Comparison of ENCODE assay signal across 11 cellular contexts in genomic region chr3:108125151-108125540, GRCh38. TPM values are rescaled to one million over a fixed set of nuclear protein-coding genes. Genes with fewer than 3 reads are reported as not detected.
A peak's percentile ranks its signal among the peaks of the same experiment; 100 is the strongest.
DNase-seq lines count a peak whose midpoint lies in the region; ATAC-seq and TF ChIP-seq lines count a peak whose summit lies in the region.
"Had no signal": no experiment of that assay in that cellular context is flagged by ENCODE, and none has a peak within 500 bp of the region (broad histone marks: within the 10 kb centered on the region; RNA-seq: fewer than 3 reads in every experiment).

No MANE protein-coding gene starts in this region.

- H3K27me3 Mint-ChIP-seq in activated CD4-positive, alpha-beta T cell treated with anti-CD3 and anti-CD28 coated beads for 36 hours: no peaks in the 10 kb centered on the region
- no peaks in the 10 kb centered on the region for H3K27me3 Mint-ChIP-seq in activated naive CD8-positive, alpha-beta T cell treated with anti-CD3 and anti-CD28 coated beads for 36 hours
- no peaks in the 10 kb centered on the region for H3K27me3 Mint-ChIP-seq in MCF 10A (ENCODE audit: insufficient read depth, unreplicated experiment)
- H3K27me3 Mint-ChIP-seq: type B pancreatic cell had no signal

- H3K79me2 ChIP-seq in Loucy (ENCODE audit: insufficient read depth, low read length): peaks cover 38% of the 10 kb centered on the region
- no peaks in the 10 kb centered on the region for H3K79me2 ChIP-seq in hepatocyte

- H3K9me3 ChIP-seq in Loucy (ENCODE audit: insufficient read depth, low read depth, low read length) (no peaks in the 10 kb centered on the region), hepatocyte (ENCODE audit: low read depth) (no peaks in the 10 kb centered on the region)
- H3K9me3 ChIP-seq: esophagus muscularis mucosa, sigmoid colon had no signal

- peaks cover 10% of the 10 kb centered on the region for H3K9me3 Mint-ChIP-seq in activated CD4-positive, alpha-beta T cell treated with anti-CD3 and anti-CD28 coated beads for 36 hours (ENCODE audit: low read depth)
- H3K9me3 Mint-ChIP-seq in activated naive CD8-positive, alpha-beta T cell treated with anti-CD3 and anti-CD28 coated beads for 36 hours: peaks cover 11% of the 10 kb centered on the region
- H3K9me3 Mint-ChIP-seq in MCF 10A (ENCODE audit: unreplicated experiment): no peaks in the 10 kb centered on the region

- peaks cover 40% of the 10 kb centered on the region for H3K36me3 Mint-ChIP-seq in activated CD4-positive, alpha-beta T cell treated with anti-CD3 and anti-CD28 coated beads for 36 hours (ENCODE audit: low read depth)
- peaks cover 46% of the 10 kb centered on the region for H3K36me3 Mint-ChIP-seq in activated naive CD8-positive, alpha-beta T cell treated with anti-CD3 and anti-CD28 coated beads for 36 hours
- no peaks in the 10 kb centered on the region for H3K36me3 Mint-ChIP-seq in MCF 10A (ENCODE audit: insufficient read depth, unreplicated experiment)
- H3K36me3 Mint-ChIP-seq: type B pancreatic cell had no signal

- WGBS in hepatocyte (ENCODE audit: low lambda C conversion rate, missing lambda C conversion rate): 99% methylated on average over 4 of the region's 4 CpGs

- H3K27ac ChIP-seq in skin epidermis (peak overlapping the region in 14 of 21 experiments; percentile 19 to 88 (median 68)), hepatocyte (no peak overlapping the region)
- H3K27ac ChIP-seq: esophagus muscularis mucosa, sigmoid colon had no signal

- H3K4me1 Mint-ChIP-seq in activated CD4-positive, alpha-beta T cell treated with anti-CD3 and anti-CD28 coated beads for 36 hours: peaks cover 65% of the 10 kb centered on the region
- peaks cover 60% of the 10 kb centered on the region for H3K4me1 Mint-ChIP-seq in activated naive CD8-positive, alpha-beta T cell treated with anti-CD3 and anti-CD28 coated beads for 36 hours
- peaks cover 6% of the 10 kb centered on the region for H3K4me1 Mint-ChIP-seq in MCF 10A (ENCODE audit: insufficient read depth, unreplicated experiment)

- H3K27ac Mint-ChIP-seq in activated CD4-positive, alpha-beta T cell treated with anti-CD3 and anti-CD28 coated beads for 36 hours: peak overlapping the region; percentile 96
- H3K27ac Mint-ChIP-seq in activated naive CD8-positive, alpha-beta T cell treated with anti-CD3 and anti-CD28 coated beads for 36 hours: peak overlapping the region; percentile 100
- no peak overlapping the region for H3K27ac Mint-ChIP-seq in MCF 10A (ENCODE audit: low read depth, unreplicated experiment)

- TF ChIP-seq CTCF in Loucy (conservative IDR thresholded peaks at IDR 0.05; ENCODE audit: low read length) (no peak), hepatocyte (IDR thresholded peaks at IDR 0.05; ENCODE audit: poor library complexity) (no peak), MCF 10A (IDR thresholded peaks at IDR 0.05; ENCODE audit: unreplicated experiment) (no peak)

- H4K20me1 ChIP-seq in Loucy (ENCODE audit: insufficient read depth, low read length, poor library complexity, severe bottlenecking) (no peaks in the 10 kb centered on the region), hepatocyte (ENCODE audit: insufficient read depth, poor library complexity, severe bottlenecking) (no peaks in the 10 kb centered on the region)

- ATAC-seq in activated CD4-positive, alpha-beta T cell treated with anti-CD3 and anti-CD28 coated beads for 36 hours: peak; percentile 3
- ATAC-seq in GM19463 (IDR thresholded peaks at IDR 0.05; ENCODE audit: unreplicated experiment): no peak

- POLR2A ChIA-PET in activated CD4-positive, alpha-beta T cell treated with anti-CD3 and anti-CD28 coated beads for 36 hours (lab: Charles Lee): interaction anchor here (0.8 to 6.9 kb wide), 7 partner anchors 24 to 263 kb away, joined by 4 to 78 read pairs (median 6); partner anchors contain the start of genes CD47 and IFT57
- POLR2A ChIA-PET in MCF 10A (lab: Yijun Ruan, JAX): no interaction called here

- H3K36me3 ChIP-seq in Loucy (ENCODE audit: insufficient read depth, low read length) (no peaks in the 10 kb centered on the region), hepatocyte (replicated peaks; ENCODE audit: insufficient read depth, low read depth) (no peaks in the 10 kb centered on the region)
- H3K36me3 ChIP-seq: esophagus muscularis mucosa, sigmoid colon had no signal

- H3K4me2 ChIP-seq in Loucy (ENCODE audit: low read depth, low read length, poor library complexity, severe bottlenecking): peak overlapping the region; percentile 94
- no peak overlapping the region for H3K4me2 ChIP-seq in hepatocyte

- H2AFZ ChIP-seq in Loucy (ENCODE audit: low read length) (no peak overlapping the region), hepatocyte (no peak overlapping the region)

- DNase-seq in activated CD4-positive, alpha-beta T cell treated with anti-CD3 and anti-CD28 coated beads for 36 hours: no peak
- no peak for DNase-seq in activated CD4-positive, alpha-beta T cell treated with anti-CD3 and anti-CD28 coated beads, Interleukin-2, amount 50 U/mL, for 48 hours
- no peak for DNase-seq in activated naive CD8-positive, alpha-beta T cell treated with anti-CD3 and anti-CD28 coated beads for 36 hours
- DNase-seq in hepatocyte (ENCODE audit: low spot score) (no peak), MCF 10A (ENCODE audit: unreplicated experiment) (no peak)
- DNase-seq: sigmoid colon had no signal

- H3K4me1 ChIP-seq in Loucy (ENCODE audit: insufficient read depth, low read length, poor library complexity, severe bottlenecking) (peaks cover 88% of the 10 kb centered on the region), hepatocyte (ENCODE audit: insufficient read depth) (no peaks in the 10 kb centered on the region)
- H3K4me1 ChIP-seq: esophagus muscularis mucosa, sigmoid colon had no signal

- CTCF ChIA-PET in activated CD4-positive, alpha-beta T cell treated with anti-CD3 and anti-CD28 coated beads for 36 hours (lab: Charles Lee): interaction anchor here (0.6 to 0.7 kb wide), 2 partner anchors 194 to 696 kb away, joined by 3 read pairs; no protein-coding TSS in a partner anchor
- CTCF ChIA-PET in MCF 10A (lab: Yijun Ruan, JAX): interaction anchor here (0.6 kb wide), 1 partner anchor 311 kb away, joined by 6 read pairs; no protein-coding TSS in a partner anchor

- H3K9me2 ChIP-seq in Loucy (replicated peaks; ENCODE audit: low read depth, low read length) (no peaks in the 10 kb centered on the region), hepatocyte (replicated peaks; ENCODE audit: insufficient read depth) (no peaks in the 10 kb centered on the region)

- intact Hi-C loops in activated CD4-positive, alpha-beta T cell treated with anti-CD3 and anti-CD28 coated beads for 36 hours (cut with DNase I, micrococcal nuclease): loop anchor here (1.0 to 10.0 kb wide), 10 partner anchors 9 to 710 kb away; partner anchors contain the start of genes IFT57 (in 2 of the 2), CIP2A (in 1 of the 2) and DZIP3 (in 1 of the 2)
- intact Hi-C loops in MCF 10A (cut with micrococcal nuclease): no loop called here

- H3K9ac ChIP-seq in Loucy (ENCODE audit: low read depth, low read length, poor library complexity, severe bottlenecking): peak overlapping the region; percentile 88

- H3K4me3 ChIP-seq in Loucy (ENCODE audit: low read length, poor library complexity, severe bottlenecking): peak overlapping the region; percentile 74
- peak overlapping the region in 1 of 7 experiments; percentile 1 for H3K4me3 ChIP-seq in skin epidermis
- H3K4me3 ChIP-seq in hepatocyte: no peak overlapping the region
- H3K4me3 ChIP-seq: esophagus muscularis mucosa, sigmoid colon had no signal

- peak overlapping the region; percentile 93 for H3K4me3 Mint-ChIP-seq in activated CD4-positive, alpha-beta T cell treated with anti-CD3 and anti-CD28 coated beads for 36 hours
- peak overlapping the region; percentile 87 for H3K4me3 Mint-ChIP-seq in activated naive CD8-positive, alpha-beta T cell treated with anti-CD3 and anti-CD28 coated beads for 36 hours
- H3K4me3 Mint-ChIP-seq in MCF 10A (ENCODE audit: unreplicated experiment): no peak overlapping the region
- H3K4me3 Mint-ChIP-seq: type B pancreatic cell had no signal

- BruUV-seq in MCF 10A (replicated peaks; lab: Mats Ljungman, UMichigan): no TSS peak

- H3K27me3 ChIP-seq in Loucy (ENCODE audit: insufficient read depth, low read length, poor library complexity, severe bottlenecking) (no peaks in the 10 kb centered on the region), hepatocyte (no peaks in the 10 kb centered on the region)
- H3K27me3 ChIP-seq: esophagus muscularis mucosa, sigmoid colon had no signal

- H3F3A ChIP-seq in Loucy (ENCODE audit: low read depth): peaks cover 19% of the 10 kb centered on the region

RNA-seq across cellular contexts. Expression of gene CD47, which starts 34.3 kb away (rescaled TPM):
- 100 to 1,000 TPM in 1 of 2 experiments, 10 to 100 TPM in 1; 58.6 to 104 TPM for total RNA-seq in activated CD4-positive, alpha-beta T cell treated with anti-CD3 and anti-CD28 coated beads for 36 hours
- 10 to 100 TPM; 84.7 to 85.2 TPM for total RNA-seq in activated naive CD8-positive, alpha-beta T cell treated with anti-CD3 and anti-CD28 coated beads for 36 hours
- total RNA-seq in hepatocyte (68.6 and 101 TPM in 2 replicates), MCF 10A (2022) (28.5 and 31.5 TPM in 2 replicates)
- 81.7 and 94.0 TPM in 2 replicates for polyA plus RNA-seq in hepatocyte
